Comparison of ENCODE assay signal across 17 cellular contexts in genomic region chr1:116983678-116984077, GRCh38. TPM values are rescaled to one million over a fixed set of nuclear protein-coding genes. Genes with fewer than 3 reads are reported as not detected.
DNase-seq lines count a peak whose midpoint lies in the region; ATAC-seq, FAIRE-seq and TF ChIP-seq lines count a peak whose summit lies in the region.
"Had no signal": no experiment of that assay in that cellular context is flagged by ENCODE, and none has a peak within 500 bp of the region (broad histone marks: within the 10 kb centered on the region; RNA-seq: fewer than 3 reads in every experiment).

No MANE protein-coding gene starts in this region.

- H3K36me3 Mint-ChIP-seq in brain = peaks cover 93% of the 10 kb centered on the region
- no peaks in the 10 kb centered on the region for H3K36me3 Mint-ChIP-seq in CD4-positive, alpha-beta T cell (ENCODE audit: low read depth)
- H3K36me3 Mint-ChIP-seq: CD14-positive monocyte had no signal

- H3K27ac Mint-ChIP-seq in brain = peak overlapping the region in 4 of 5 experiments; percentile 58 to 73 (median 63)
- no peak overlapping the region for H3K27ac Mint-ChIP-seq in CD4-positive, alpha-beta T cell
- H3K27ac Mint-ChIP-seq: CD14-positive monocyte, H9 had no signal

- FAIRE-seq in small intestine (lab: Jason Lieb, UNC) = no peak

- H3K4me3 ChIP-seq in gastroesophageal sphincter (no peak overlapping the region), small intestine (ENCODE audit: low read depth in 1 of 2, low read length in 2 of 2) (no peak overlapping the region), coronary artery (no peak overlapping the region)

- TF ChIP-seq EP300 in gastroesophageal sphincter (IDR thresholded peaks at IDR 0.05) = no peak

- no peak for DNase-seq in left colon
- DNase-seq in small intestine = peak; percentile 33
- DNase-seq in CD4-positive, alpha-beta T cell = no peak
- no peak for DNase-seq in coronary artery (ENCODE audit: low spot score)
- DNase-seq: ACHN, DND-41, H9, KBM-7, MV-4-11, NCI-H1694 treated with DMSO at 0.1 percent for 48 hours, NCI-H524, NCI-H82, SIG-M5 had no signal

- H3K9me3 ChIP-seq in gastroesophageal sphincter (no peaks in the 10 kb centered on the region), small intestine (ENCODE audit: control insufficient read depth, low read depth) (no peaks in the 10 kb centered on the region)
- no peaks in the 10 kb centered on the region for H3K9me3 ChIP-seq in CD4-positive, alpha-beta T cell (ENCODE audit: control insufficient read depth, low read length)

- no peak overlapping the region for H3K4me3 Mint-ChIP-seq in brain
- no peak overlapping the region for H3K4me3 Mint-ChIP-seq in CD4-positive, alpha-beta T cell
- H3K4me3 Mint-ChIP-seq: CD14-positive monocyte, H9 had no signal

- H3K36me3 ChIP-seq in gastroesophageal sphincter (peaks cover 0 to 13% of the 10 kb centered on the region in 2 donors), small intestine (ENCODE audit: control insufficient read depth in 2 of 2, insufficient read depth in 2 of 2, low read length in 2 of 2) (no peaks in the 10 kb centered on the region)

- CTCF ChIA-PET in CD4-positive, alpha-beta T cell (lab: Charles Lee) = interaction anchor here (0.7 kb wide), 1 partner anchor 20 kb away, joined by 4 read pairs; no protein-coding TSS in a partner anchor

- TF ChIP-seq CTCF in brain (conservative IDR thresholded peaks at IDR 0.05) (no peak), gastroesophageal sphincter (IDR thresholded peaks at IDR 0.05) (no peak), coronary artery (IDR thresholded peaks at IDR 0.05) (no peak)
- no peak for TF ChIP-seq CTCF in CD4-positive, alpha-beta T cell (IDR thresholded peaks at IDR 0.05)

- intact Hi-C loops in left colon (cut with DNase I, micrococcal nuclease) = loop anchor here in 1 of 2 donors (10.0 kb wide), 1 partner anchor 69 kb away; no protein-coding TSS in a partner anchor
- intact Hi-C loops in CD4-positive, alpha-beta T cell (cut with DNase I, micrococcal nuclease) = no loop called here

- H3K4me1 Mint-ChIP-seq in brain = peaks cover 23% of the 10 kb centered on the region
- peaks cover 39% of the 10 kb centered on the region for H3K4me1 Mint-ChIP-seq in CD4-positive, alpha-beta T cell (ENCODE audit: low read depth)

- ATAC-seq in gastroesophageal sphincter = no peak
- ATAC-seq in left colon = peak; percentile 47
- ATAC-seq in GM21360 (IDR thresholded peaks at IDR 0.05; ENCODE audit: unreplicated experiment) = no peak
- ATAC-seq in CD4-positive, alpha-beta T cell (ENCODE audit: poor library complexity) = no peak

- TF ChIP-seq POLR2A in gastroesophageal sphincter (IDR thresholded peaks at IDR 0.05) = no peak

- peaks cover 0 to 45% (median 12%) of the 10 kb centered on the region in 3 donors for H3K4me1 ChIP-seq in gastroesophageal sphincter
- peaks cover 0 to 8% of the 10 kb centered on the region in 2 donors for H3K4me1 ChIP-seq in small intestine (ENCODE audit: control insufficient read depth in 2 of 2, insufficient read depth in 1 of 2, low read depth in 1 of 2, low read length in 1 of 2)

- H3K27me3 Mint-ChIP-seq in brain = no peaks in the 10 kb centered on the region
- no peaks in the 10 kb centered on the region for H3K27me3 Mint-ChIP-seq in CD4-positive, alpha-beta T cell

- peaks cover 6 to 14% (median 10%) of the 10 kb centered on the region in 5 experiments for H3K9me3 Mint-ChIP-seq in brain
- H3K9me3 Mint-ChIP-seq in CD4-positive, alpha-beta T cell = no peaks in the 10 kb centered on the region

- POLR2A ChIA-PET in CD4-positive, alpha-beta T cell (lab: Charles Lee) = interaction anchor here (1.0 to 1.2 kb wide), 2 partner anchors 26 to 76 kb away, joined by 3 read pairs; partner anchors contain the start of gene TTF2

- H3K27me3 ChIP-seq in gastroesophageal sphincter (no peaks in the 10 kb centered on the region), small intestine (ENCODE audit: control insufficient read depth in 2 of 2, insufficient read depth in 2 of 2, low read length in 2 of 2) (no peaks in the 10 kb centered on the region)
- no peaks in the 10 kb centered on the region for H3K27me3 ChIP-seq in CD4-positive, alpha-beta T cell (ENCODE audit: control insufficient read depth, insufficient read depth, low read length)

- H3K27ac ChIP-seq in gastroesophageal sphincter (peak overlapping the region; percentile 7 to 68 (median 62)), small intestine (ENCODE audit: low read depth in 1 of 2, low read length in 1 of 2) (no peak overlapping the region), coronary artery (no peak overlapping the region)
- no peak overlapping the region for H3K27ac ChIP-seq in CD4-positive, alpha-beta T cell (ENCODE audit: low read depth, low read length)

- WGBS in gastroesophageal sphincter (ENCODE audit: low coverage in 1 of 2), 2 donors = 21 to 42% methylated on average over 4 of the region's 4 CpGs
- WGBS in small intestine, 3 donors = 68 to 72% (median 68%) methylated on average over 4 of the region's 4 CpGs

RNA-seq across cellular contexts. Expression of gene CD101, which starts 17.9 kb away (rescaled TPM):
- polyA plus RNA-seq in brain (ENCODE audit: insufficient read depth, low read depth, low replicate concordance) (1.7 TPM), small intestine (1 to 10 TPM; 1.3 to 6.2 (median 1.6) TPM)
- total RNA-seq in gastroesophageal sphincter (1 to 10 TPM in 1 of 4 donors, under 1 TPM in 3; 0.35 to 5.3 (median 0.84) TPM), left colon (1 to 10 TPM; 2.8 to 3.7 TPM)
- 1 to 10 TPM; 2.1 to 2.2 TPM for total RNA-seq in CD4-positive, alpha-beta T cell

Comparison
In these comparisons a context has a peak if more than half of its experiments do, and no peak if none do; other contexts are left out.
1. H3K27ac ChIP-seq: peak in gastroesophageal sphincter (4 of 4); none in small intestine (0 of 2), CD4-positive, alpha-beta T cell (single experiment) and coronary artery (0 of 2).